12 cellular contexts compared by ENCODE assay signal in genomic region chrX:148133099-148133725, GRCh38.
A peak's percentile ranks its signal among the peaks of the same experiment; 100 is the strongest.
DNase-seq lines count a peak whose midpoint lies in the region; ATAC-seq and TF ChIP-seq lines count a peak whose summit lies in the region.
"Had no signal": no experiment of that assay in that cellular context is flagged by ENCODE, and none has a peak within 500 bp of the region (broad histone marks: within the 10 kb centered on the region; RNA-seq: fewer than 3 reads in every experiment).

No MANE protein-coding gene starts in this region.

- H3K79me2 ChIP-seq in MM.1S (ENCODE audit: low read length) = no peaks in the 10 kb centered on the region

- CTCF ChIA-PET in naive thymus-derived CD4-positive, alpha-beta T cell (lab: Charles Lee) = interaction anchor here (1.1 to 2.6 kb wide), 2 partner anchors 30 to 1154 kb away, joined by 3 to 13 read pairs; no protein-coding TSS in a partner anchor

- H3K27me3 ChIP-seq in MM.1S (replicated peaks; ENCODE audit: insufficient read depth, low read length) = no peaks in the 10 kb centered on the region
- H3K27me3 ChIP-seq in naive thymus-derived CD4-positive, alpha-beta T cell (ENCODE audit: control insufficient read depth in 2 of 2, insufficient read depth in 2 of 2, low read length in 2 of 2) = no peaks in the 10 kb centered on the region
- H3K27me3 ChIP-seq: cardiac muscle cell, transverse colon had no signal

- H3K9me2 ChIP-seq in MM.1S (replicated peaks; ENCODE audit: insufficient read depth, low read length) = no peaks in the 10 kb centered on the region

- H3K27ac Mint-ChIP-seq in naive thymus-derived CD4-positive, alpha-beta T cell = peak overlapping the region in 1 of 9 donors; percentile 23
- H3K27ac Mint-ChIP-seq in activated T-cell treated with anti-CD3 and anti-CD28 coated beads, Interleukin-2, amount 50 U/mL, for 24 hours = no peak overlapping the region

- no peaks in the 10 kb centered on the region for H3K36me3 ChIP-seq in MM.1S (replicated peaks; ENCODE audit: insufficient read depth, low read length)
- H3K36me3 ChIP-seq in naive thymus-derived CD4-positive, alpha-beta T cell (ENCODE audit: control insufficient read depth in 2 of 3, insufficient read depth in 3 of 3, low read length in 3 of 3) = no peaks in the 10 kb centered on the region
- H3K36me3 ChIP-seq in mucosa of descending colon (ENCODE audit: low read depth) = no peaks in the 10 kb centered on the region
- H3K36me3 ChIP-seq: cardiac muscle cell, transverse colon had no signal

- no peaks in the 10 kb centered on the region for H3K9me3 Mint-ChIP-seq in naive thymus-derived CD4-positive, alpha-beta T cell
- no peaks in the 10 kb centered on the region for H3K9me3 Mint-ChIP-seq in activated T-cell treated with anti-CD3 and anti-CD28 coated beads, Interleukin-2, amount 50 U/mL, for 24 hours

- H4K20me1 ChIP-seq in MM.1S (ENCODE audit: insufficient read depth, low read length) = no peaks in the 10 kb centered on the region

- no peaks in the 10 kb centered on the region for H3F3A ChIP-seq in MM.1S (ENCODE audit: insufficient read depth, low read length)

- H3K27ac ChIP-seq in MM.1S (ENCODE audit: low read length) = no peak overlapping the region
- no peak overlapping the region for H3K27ac ChIP-seq in naive thymus-derived CD4-positive, alpha-beta T cell (ENCODE audit: low read depth, low read length)
- H3K27ac ChIP-seq: cardiac muscle cell, transverse colon had no signal

- intact Hi-C loops in naive thymus-derived CD4-positive, alpha-beta T cell (cut with micrococcal nuclease) = loop anchor here (1.0 to 10.0 kb wide), 4 partner anchors 362 to 1154 kb away; no protein-coding TSS in a partner anchor
- intact Hi-C loops in Right ventricle myocardium inferior (cut with DNase I) = loop anchor here (10.0 kb wide), 1 partner anchor 1152 kb away; no protein-coding TSS in a partner anchor
- intact Hi-C loops in mucosa of descending colon (cut with DNase I, micrococcal nuclease) = no loop called here

- H3K4me3 Mint-ChIP-seq in naive thymus-derived CD4-positive, alpha-beta T cell = no peak overlapping the region
- no peak overlapping the region for H3K4me3 Mint-ChIP-seq in activated T-cell treated with anti-CD3 and anti-CD28 coated beads, Interleukin-2, amount 50 U/mL, for 24 hours

- H3K9me3 ChIP-seq in MM.1S (replicated peaks; ENCODE audit: insufficient read depth, low read length) (no peaks in the 10 kb centered on the region), mucosa of descending colon (no peaks in the 10 kb centered on the region)
- no peaks in the 10 kb centered on the region for H3K9me3 ChIP-seq in naive thymus-derived CD4-positive, alpha-beta T cell (ENCODE audit: control insufficient read depth in 2 of 3, low read length in 3 of 3)
- H3K9me3 ChIP-seq: transverse colon had no signal

- no peaks in the 10 kb centered on the region for H3K36me3 Mint-ChIP-seq in naive thymus-derived CD4-positive, alpha-beta T cell
- no peaks in the 10 kb centered on the region for H3K36me3 Mint-ChIP-seq in activated T-cell treated with anti-CD3 and anti-CD28 coated beads, Interleukin-2, amount 50 U/mL, for 24 hours (ENCODE audit: low read depth)

- no peaks in the 10 kb centered on the region for H3K27me3 Mint-ChIP-seq in naive thymus-derived CD4-positive, alpha-beta T cell
- H3K27me3 Mint-ChIP-seq in activated T-cell treated with anti-CD3 and anti-CD28 coated beads, Interleukin-2, amount 50 U/mL, for 24 hours = peaks cover 18% of the 10 kb centered on the region

- peak; percentile 40 for DNase-seq in DMS 273 (lab: John Stamatoyannopoulos, UW; ENCODE audit: unreplicated experiment)
- no peak for DNase-seq in DMS 273 treated with DMSO at 0.1 percent for 48 hours (lab: John Stamatoyannopoulos, UW)
- DNase-seq in MM.1S = peak; percentile 29
- DNase-seq in astrocyte of the hippocampus (ENCODE audit: low read depth, low spot score) = peak; percentile 7
- peak in 5 of 9 donors; percentile 12 to 47 (median 38) for DNase-seq in naive thymus-derived CD4-positive, alpha-beta T cell
- no peak for DNase-seq in Right ventricle myocardium inferior (ENCODE audit: missing footprints)
- DNase-seq in mucosa of descending colon = no peak
- no peak for DNase-seq in activated T-cell treated with anti-CD3 and anti-CD28 coated beads, Interleukin-2, amount 50 U/mL, for 24 hours
- DNase-seq: 8988T, NCI-H1048, transverse colon had no signal

- H2AFZ ChIP-seq in MM.1S (ENCODE audit: low read length) = no peak overlapping the region

- no peaks in the 10 kb centered on the region for H3K4me1 ChIP-seq in MM.1S (ENCODE audit: low read length)
- H3K4me1 ChIP-seq in naive thymus-derived CD4-positive, alpha-beta T cell (ENCODE audit: control insufficient read depth in 2 of 2, insufficient read depth in 2 of 2, low read length in 2 of 2) = no peaks in the 10 kb centered on the region
- H3K4me1 ChIP-seq in mucosa of descending colon (ENCODE audit: low read depth) = no peaks in the 10 kb centered on the region
- H3K4me1 ChIP-seq: transverse colon had no signal

- POLR2A ChIA-PET in naive thymus-derived CD4-positive, alpha-beta T cell (lab: Charles Lee) = no interaction called here

- TF ChIP-seq CTCF in MM.1S (IDR thresholded peaks at IDR 0.05; ENCODE audit: low read length) (no peak), mucosa of descending colon (IDR thresholded peaks at IDR 0.05) (no peak)

- H3K4me2 ChIP-seq in MM.1S (ENCODE audit: low read depth, low read length) = no peak overlapping the region

- H3K9ac ChIP-seq in MM.1S (ENCODE audit: low read length) = no peak overlapping the region

- no peak for ATAC-seq in naive thymus-derived CD4-positive, alpha-beta T cell
- ATAC-seq in Right ventricle myocardium inferior (no peak), mucosa of descending colon (no peak)

- peaks cover 0 to 5% (median 0%) of the 10 kb centered on the region in 7 donors for H3K4me1 Mint-ChIP-seq in naive thymus-derived CD4-positive, alpha-beta T cell
- no peaks in the 10 kb centered on the region for H3K4me1 Mint-ChIP-seq in activated T-cell treated with anti-CD3 and anti-CD28 coated beads, Interleukin-2, amount 50 U/mL, for 24 hours (ENCODE audit: low read depth)

- H3K4me3 ChIP-seq in MM.1S (ENCODE audit: low read length) = no peak overlapping the region
- no peak overlapping the region for H3K4me3 ChIP-seq in naive thymus-derived CD4-positive, alpha-beta T cell (ENCODE audit: low read length)
- no peak overlapping the region for H3K4me3 ChIP-seq in mucosa of descending colon
- H3K4me3 ChIP-seq: cardiac muscle cell, transverse colon had no signal

Comparison
In these comparisons a context has a peak if more than half of its experiments do, and no peak if none do; other contexts are left out.
1. DNase-seq: peak in DMS 273 (single experiment), MM.1S (single experiment), astrocyte of the hippocampus (single experiment) and naive thymus-derived CD4-positive, alpha-beta T cell (5 of 9); none in DMS 273 treated with DMSO at 0.1 percent for 48 hours (single experiment), Right ventricle myocardium inferior (single experiment), mucosa of descending colon (0 of 3) and activated T-cell treated with anti-CD3 and anti-CD28 coated beads, Interleukin-2, amount 50 U/mL, for 24 hours (single experiment).
2. intact Hi-C loops: an anchor here in naive thymus-derived CD4-positive, alpha-beta T cell (1.0 to 10.0 kb wide) and Right ventricle myocardium inferior (10.0 kb wide); none called in mucosa of descending colon.